Comparison of ENCODE assay signal across 1 cellular context in genomic region chr2:165015052-165015642, GRCh38.
TF ChIP-seq lines count a peak whose summit lies in the region.

No MANE protein-coding gene starts in this region.

TF ChIP-seq in HepG2, 621 proteins besides CTCF, POLR2A, EP300 and RAD21 (continued from another document and continues in another):
- TF ChIP-seq ZKSCAN5 (CRISPR knock-in tag; IDR thresholded peaks at IDR 0.05) (no peak), CBX2 (IDR thresholded peaks at IDR 0.05; ENCODE audit: low read depth, low read length) (no peak), CBX2 (CRISPR knock-in tag; IDR thresholded peaks at IDR 0.05; ENCODE audit: low read depth) (no peak), MIXL1 (CRISPR knock-in tag; IDR thresholded peaks at IDR 0.05) (peak; percentile 38; the same call in 1 of the 2 replicates), SALL1 (CRISPR knock-in tag; IDR thresholded peaks at IDR 0.05) (peak; percentile 50), NFIC (IDR thresholded peaks at IDR 0.05; ENCODE audit: low read length) (no peak), RBAK (CRISPR knock-in tag; IDR thresholded peaks at IDR 0.05) (no peak), TMF1 (CRISPR knock-in tag; IDR thresholded peaks at IDR 0.05; ENCODE audit: low read depth) (no peak), MAX (IDR thresholded peaks at IDR 0.05) (no peak), MTERF4 (CRISPR knock-in tag; IDR thresholded peaks at IDR 0.05) (no peak), PRDM15 (CRISPR knock-in tag; IDR thresholded peaks at IDR 0.05) (no peak), NCOA2 (CRISPR knock-in tag; IDR thresholded peaks at IDR 0.05) (no peak), MED13 (CRISPR knock-in tag; IDR thresholded peaks at IDR 0.05) (no peak), ZBTB8A (CRISPR knock-in tag; IDR thresholded peaks at IDR 0.05; ENCODE audit: borderline replicate concordance, low read depth) (no peak), ZNF800 (CRISPR knock-in tag; IDR thresholded peaks at IDR 0.05) (no peak), ZNF562 (CRISPR knock-in tag; IDR thresholded peaks at IDR 0.05; ENCODE audit: borderline replicate concordance) (no peak), ZBED4 (CRISPR knock-in tag; IDR thresholded peaks at IDR 0.05; ENCODE audit: borderline replicate concordance) (no peak), ZMAT3 (CRISPR knock-in tag; conservative IDR thresholded peaks at IDR 0.05) (no peak), ZBTB2 (CRISPR knock-in tag; IDR thresholded peaks at IDR 0.05; ENCODE audit: low read depth) (no peak), ZBTB43 (CRISPR knock-in tag; conservative IDR thresholded peaks at IDR 0.05) (no peak), HHEX (CRISPR knock-in tag; IDR thresholded peaks at IDR 0.05) (no peak), GPN1 (CRISPR knock-in tag; IDR thresholded peaks at IDR 0.05; ENCODE audit: borderline replicate concordance) (no peak), TFE3 (CRISPR knock-in tag; IDR thresholded peaks at IDR 0.05) (no peak), REL (CRISPR knock-in tag; conservative IDR thresholded peaks at IDR 0.05) (no peak), ZNF709 (CRISPR knock-in tag; IDR thresholded peaks at IDR 0.05) (no peak), ZFP41 (CRISPR knock-in tag; IDR thresholded peaks at IDR 0.05; ENCODE audit: borderline replicate concordance) (no peak), RXRA (CRISPR knock-in tag; IDR thresholded peaks at IDR 0.05) (no peak), ZNF616 (CRISPR knock-in tag; IDR thresholded peaks at IDR 0.05; ENCODE audit: low read depth) (no peak), FOXJ3 (CRISPR knock-in tag; IDR thresholded peaks at IDR 0.05; ENCODE audit: borderline replicate concordance) (no peak), NRL (CRISPR knock-in tag; IDR thresholded peaks at IDR 0.05; ENCODE audit: borderline replicate concordance) (no peak), ZNF670 (CRISPR knock-in tag; IDR thresholded peaks at IDR 0.05; ENCODE audit: borderline replicate concordance) (no peak), TEAD3 (CRISPR knock-in tag; optimal IDR thresholded peaks at IDR 0.05; ENCODE audit: borderline replicate concordance) (peak; percentile 93), ZBTB14 (CRISPR knock-in tag; IDR thresholded peaks at IDR 0.05) (no peak), NFE2L2 (IDR thresholded peaks at IDR 0.05; ENCODE audit: low read length) (0 out of 2 replicates have a peak, but pooled peaks have one; percentile 13), ZNF747 (CRISPR knock-in tag; IDR thresholded peaks at IDR 0.05; ENCODE audit: borderline replicate concordance) (no peak), ETS1 (CRISPR knock-in tag; IDR thresholded peaks at IDR 0.05) (no peak), ZFP82 (CRISPR knock-in tag; IDR thresholded peaks at IDR 0.05; ENCODE audit: borderline replicate concordance) (no peak), PHF21A (CRISPR knock-in tag; IDR thresholded peaks at IDR 0.05) (no peak), HMGXB4 (CRISPR knock-in tag; IDR thresholded peaks at IDR 0.05; ENCODE audit: borderline replicate concordance in 1 of 2, low read depth in 1 of 2) (0 out of 4 replicates have a peak, but pooled peaks of 1 of the 2 experiments have one; percentile 24)
